ENCODE assay signal across 1 cellular context in the genomic region with DNA sequence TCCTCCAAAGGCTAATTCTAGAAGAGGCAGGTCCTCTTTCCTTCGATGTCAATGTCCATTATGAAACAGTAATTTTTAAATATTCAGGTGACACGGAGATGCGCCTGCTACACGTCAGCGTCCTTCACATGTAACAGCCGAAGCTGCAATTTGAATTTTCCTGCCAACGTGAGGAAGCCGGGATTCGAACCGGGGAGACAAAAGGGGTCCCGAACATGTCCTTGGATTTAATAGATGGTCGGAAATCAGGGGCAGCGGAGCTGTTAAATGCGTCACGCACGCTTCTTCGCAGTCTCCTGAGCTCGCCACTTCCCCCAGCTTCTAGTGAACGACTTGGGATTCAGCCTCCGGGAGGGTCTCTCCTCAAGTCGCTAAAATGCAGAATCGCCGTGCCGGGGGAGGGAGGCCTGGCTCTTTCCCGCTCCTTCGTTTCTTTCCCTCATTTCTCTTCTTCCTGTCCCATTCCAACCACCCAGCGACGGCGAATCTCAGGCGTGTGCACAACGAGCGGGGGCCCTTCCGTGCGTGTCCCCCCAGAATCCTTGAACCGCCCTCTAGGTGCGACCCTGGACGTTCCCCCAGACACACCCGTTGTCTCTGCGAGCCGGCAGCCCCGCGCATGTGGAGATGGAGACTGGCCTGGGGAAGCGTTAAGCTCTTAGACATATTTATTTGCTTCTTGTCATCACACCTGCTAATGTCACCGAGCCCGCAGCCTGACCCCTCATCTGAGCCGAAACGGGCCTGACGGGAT.
TF ChIP-seq lines count a peak whose summit lies in the region.

No MANE protein-coding gene starts in this region.

TF ChIP-seq in HepG2, 621 proteins besides CTCF, POLR2A, EP300 and RAD21 (continued from another document and continues in another):
- TF ChIP-seq, protein P1, sequence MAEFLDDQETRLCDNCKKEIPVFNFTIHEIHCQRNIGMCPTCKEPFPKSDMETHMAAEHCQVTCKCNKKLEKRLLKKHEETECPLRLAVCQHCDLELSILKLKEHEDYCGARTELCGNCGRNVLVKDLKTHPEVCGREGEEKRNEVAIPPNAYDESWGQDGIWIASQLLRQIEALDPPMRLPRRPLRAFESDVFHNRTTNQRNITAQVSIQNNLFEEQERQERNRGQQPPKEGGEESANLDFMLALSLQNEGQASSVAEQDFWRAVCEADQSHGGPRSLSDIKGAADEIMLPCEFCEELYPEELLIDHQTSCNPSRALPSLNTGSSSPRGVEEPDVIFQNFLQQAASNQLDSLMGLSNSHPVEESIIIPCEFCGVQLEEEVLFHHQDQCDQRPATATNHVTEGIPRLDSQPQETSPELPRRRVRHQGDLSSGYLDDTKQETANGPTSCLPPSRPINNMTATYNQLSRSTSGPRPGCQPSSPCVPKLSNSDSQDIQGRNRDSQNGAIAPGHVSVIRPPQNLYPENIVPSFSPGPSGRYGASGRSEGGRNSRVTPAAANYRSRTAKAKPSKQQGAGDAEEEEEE (CRISPR knock-in tag; IDR thresholded peaks at IDR 0.05; ENCODE audit: borderline replicate concordance) = no peak
- TF ChIP-seq ZNF101 (CRISPR knock-in tag; IDR thresholded peaks at IDR 0.05; ENCODE audit: borderline replicate concordance, low read depth) = no peak
- no peak for TF ChIP-seq MYNN (CRISPR knock-in tag; IDR thresholded peaks at IDR 0.05; ENCODE audit: low read depth)
- TF ChIP-seq, protein P2, sequence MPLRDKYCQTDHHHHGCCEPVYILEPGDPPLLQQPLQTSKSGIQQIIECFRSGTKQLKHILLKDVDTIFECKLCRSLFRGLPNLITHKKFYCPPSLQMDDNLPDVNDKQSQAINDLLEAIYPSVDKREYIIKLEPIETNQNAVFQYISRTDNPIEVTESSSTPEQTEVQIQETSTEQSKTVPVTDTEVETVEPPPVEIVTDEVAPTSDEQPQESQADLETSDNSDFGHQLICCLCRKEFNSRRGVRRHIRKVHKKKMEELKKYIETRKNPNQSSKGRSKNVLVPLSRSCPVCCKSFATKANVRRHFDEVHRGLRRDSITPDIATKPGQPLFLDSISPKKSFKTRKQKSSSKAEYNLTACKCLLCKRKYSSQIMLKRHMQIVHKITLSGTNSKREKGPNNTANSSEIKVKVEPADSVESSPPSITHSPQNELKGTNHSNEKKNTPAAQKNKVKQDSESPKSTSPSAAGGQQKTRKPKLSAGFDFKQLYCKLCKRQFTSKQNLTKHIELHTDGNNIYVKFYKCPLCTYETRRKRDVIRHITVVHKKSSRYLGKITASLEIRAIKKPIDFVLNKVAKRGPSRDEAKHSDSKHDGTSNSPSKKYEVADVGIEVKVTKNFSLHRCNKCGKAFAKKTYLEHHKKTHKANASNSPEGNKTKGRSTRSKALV (CRISPR knock-in tag; IDR thresholded peaks at IDR 0.05) = peak; percentile 14; the same call in 1 of the 2 replicates
- 0 out of 2 replicates have a peak, but pooled peaks have one; percentile 19 for TF ChIP-seq MTA1 (CRISPR knock-in tag; IDR thresholded peaks at IDR 0.05; ENCODE audit: borderline replicate concordance)
- no peak for TF ChIP-seq NAIF1 (CRISPR knock-in tag; IDR thresholded peaks at IDR 0.05; ENCODE audit: borderline replicate concordance)
- no peak for TF ChIP-seq CHD2 (IDR thresholded peaks at IDR 0.05; ENCODE audit: low read depth, low read length)
- TF ChIP-seq ZNF333 (CRISPR knock-in tag; IDR thresholded peaks at IDR 0.05; ENCODE audit: borderline replicate concordance) = peak; percentile 11; the same call in 1 of the 2 replicates
- no peak for TF ChIP-seq SALL1 (CRISPR knock-in tag; IDR thresholded peaks at IDR 0.05)
- TF ChIP-seq CBFB (CRISPR knock-in tag; IDR thresholded peaks at IDR 0.05) = no peak
- TF ChIP-seq, protein P3, sequence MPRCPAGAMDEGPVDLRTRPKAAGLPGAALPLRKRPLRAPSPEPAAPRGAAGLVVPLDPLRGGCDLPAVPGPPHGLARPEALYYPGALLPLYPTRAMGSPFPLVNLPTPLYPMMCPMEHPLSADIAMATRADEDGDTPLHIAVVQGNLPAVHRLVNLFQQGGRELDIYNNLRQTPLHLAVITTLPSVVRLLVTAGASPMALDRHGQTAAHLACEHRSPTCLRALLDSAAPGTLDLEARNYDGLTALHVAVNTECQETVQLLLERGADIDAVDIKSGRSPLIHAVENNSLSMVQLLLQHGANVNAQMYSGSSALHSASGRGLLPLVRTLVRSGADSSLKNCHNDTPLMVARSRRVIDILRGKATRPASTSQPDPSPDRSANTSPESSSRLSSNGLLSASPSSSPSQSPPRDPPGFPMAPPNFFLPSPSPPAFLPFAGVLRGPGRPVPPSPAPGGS (CRISPR knock-in tag; IDR thresholded peaks at IDR 0.05) = 0 out of 2 replicates have a peak, but pooled peaks have one; percentile 43
- TF ChIP-seq TAF1 (CRISPR knock-in tag; IDR thresholded peaks at IDR 0.05) = 0 out of 2 replicates have a peak, but pooled peaks have one; percentile 2
- TF ChIP-seq PPARG (CRISPR knock-in tag; conservative IDR thresholded peaks at IDR 0.05) = no peak
- TF ChIP-seq ZNF598 (CRISPR knock-in tag; IDR thresholded peaks at IDR 0.05; ENCODE audit: borderline replicate concordance) = peak; percentile 44; the same call in 1 of the 2 replicates
- TF ChIP-seq, protein P4, sequence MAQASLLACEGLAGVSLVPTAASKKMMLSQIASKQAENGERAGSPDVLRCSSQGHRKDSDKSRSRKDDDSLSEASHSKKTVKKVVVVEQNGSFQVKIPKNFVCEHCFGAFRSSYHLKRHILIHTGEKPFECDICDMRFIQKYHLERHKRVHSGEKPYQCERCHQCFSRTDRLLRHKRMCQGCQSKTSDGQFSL (CRISPR knock-in tag; IDR thresholded peaks at IDR 0.05) = no peak
- TF ChIP-seq ZNF430 (CRISPR knock-in tag; IDR thresholded peaks at IDR 0.05) = no peak
- TF ChIP-seq, protein P5, sequence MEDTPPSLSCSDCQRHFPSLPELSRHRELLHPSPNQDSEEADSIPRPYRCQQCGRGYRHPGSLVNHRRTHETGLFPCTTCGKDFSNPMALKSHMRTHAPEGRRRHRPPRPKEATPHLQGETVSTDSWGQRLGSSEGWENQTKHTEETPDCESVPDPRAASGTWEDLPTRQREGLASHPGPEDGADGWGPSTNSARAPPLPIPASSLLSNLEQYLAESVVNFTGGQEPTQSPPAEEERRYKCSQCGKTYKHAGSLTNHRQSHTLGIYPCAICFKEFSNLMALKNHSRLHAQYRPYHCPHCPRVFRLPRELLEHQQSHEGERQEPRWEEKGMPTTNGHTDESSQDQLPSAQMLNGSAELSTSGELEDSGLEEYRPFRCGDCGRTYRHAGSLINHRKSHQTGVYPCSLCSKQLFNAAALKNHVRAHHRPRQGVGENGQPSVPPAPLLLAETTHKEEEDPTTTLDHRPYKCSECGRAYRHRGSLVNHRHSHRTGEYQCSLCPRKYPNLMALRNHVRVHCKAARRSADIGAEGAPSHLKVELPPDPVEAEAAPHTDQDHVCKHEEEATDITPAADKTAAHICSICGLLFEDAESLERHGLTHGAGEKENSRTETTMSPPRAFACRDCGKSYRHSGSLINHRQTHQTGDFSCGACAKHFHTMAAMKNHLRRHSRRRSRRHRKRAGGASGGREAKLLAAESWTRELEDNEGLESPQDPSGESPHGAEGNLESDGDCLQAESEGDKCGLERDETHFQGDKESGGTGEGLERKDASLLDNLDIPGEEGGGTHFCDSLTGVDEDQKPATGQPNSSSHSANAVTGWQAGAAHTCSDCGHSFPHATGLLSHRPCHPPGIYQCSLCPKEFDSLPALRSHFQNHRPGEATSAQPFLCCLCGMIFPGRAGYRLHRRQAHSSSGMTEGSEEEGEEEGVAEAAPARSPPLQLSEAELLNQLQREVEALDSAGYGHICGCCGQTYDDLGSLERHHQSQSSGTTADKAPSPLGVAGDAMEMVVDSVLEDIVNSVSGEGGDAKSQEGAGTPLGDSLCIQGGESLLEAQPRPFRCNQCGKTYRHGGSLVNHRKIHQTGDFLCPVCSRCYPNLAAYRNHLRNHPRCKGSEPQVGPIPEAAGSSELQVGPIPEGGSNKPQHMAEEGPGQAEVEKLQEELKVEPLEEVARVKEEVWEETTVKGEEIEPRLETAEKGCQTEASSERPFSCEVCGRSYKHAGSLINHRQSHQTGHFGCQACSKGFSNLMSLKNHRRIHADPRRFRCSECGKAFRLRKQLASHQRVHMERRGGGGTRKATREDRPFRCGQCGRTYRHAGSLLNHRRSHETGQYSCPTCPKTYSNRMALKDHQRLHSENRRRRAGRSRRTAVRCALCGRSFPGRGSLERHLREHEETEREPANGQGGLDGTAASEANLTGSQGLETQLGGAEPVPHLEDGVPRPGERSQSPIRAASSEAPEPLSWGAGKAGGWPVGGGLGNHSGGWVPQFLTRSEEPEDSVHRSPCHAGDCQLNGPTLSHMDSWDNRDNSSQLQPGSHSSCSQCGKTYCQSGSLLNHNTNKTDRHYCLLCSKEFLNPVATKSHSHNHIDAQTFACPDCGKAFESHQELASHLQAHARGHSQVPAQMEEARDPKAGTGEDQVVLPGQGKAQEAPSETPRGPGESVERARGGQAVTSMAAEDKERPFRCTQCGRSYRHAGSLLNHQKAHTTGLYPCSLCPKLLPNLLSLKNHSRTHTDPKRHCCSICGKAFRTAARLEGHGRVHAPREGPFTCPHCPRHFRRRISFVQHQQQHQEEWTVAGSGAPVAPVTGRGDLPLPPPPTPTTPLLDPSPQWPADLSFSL (CRISPR knock-in tag; IDR thresholded peaks at IDR 0.05) = no peak
- TF ChIP-seq ZFY (CRISPR knock-in tag; IDR thresholded peaks at IDR 0.05) = no peak
- TF ChIP-seq SNRNP70 (IDR thresholded peaks at IDR 0.05; ENCODE audit: low read depth, low read length) = no peak
- TF ChIP-seq, protein P6, sequence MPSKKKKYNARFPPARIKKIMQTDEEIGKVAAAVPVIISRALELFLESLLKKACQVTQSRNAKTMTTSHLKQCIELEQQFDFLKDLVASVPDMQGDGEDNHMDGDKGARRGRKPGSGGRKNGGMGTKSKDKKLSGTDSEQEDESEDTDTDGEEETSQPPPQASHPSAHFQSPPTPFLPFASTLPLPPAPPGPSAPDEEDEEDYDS (CRISPR knock-in tag; IDR thresholded peaks at IDR 0.05) = no peak
- TF ChIP-seq HMG20A (CRISPR knock-in tag; IDR thresholded peaks at IDR 0.05; ENCODE audit: borderline replicate concordance) = no peak
- 0 out of 2 replicates have a peak, but pooled peaks have one; percentile 9 for TF ChIP-seq SOX13 (IDR thresholded peaks at IDR 0.05)
- no peak for TF ChIP-seq SOX13 (CRISPR knock-in tag; conservative IDR thresholded peaks at IDR 0.05 in 1 of 2, IDR thresholded peaks at IDR 0.05 in 1 of 2)
- TF ChIP-seq BORCS8-MEF2B (CRISPR knock-in tag; IDR thresholded peaks at IDR 0.05) = no peak
- TF ChIP-seq POLR2G (IDR thresholded peaks at IDR 0.05; ENCODE audit: low read depth, low read length) = no peak
- no peak for TF ChIP-seq MYC (CRISPR knock-in tag; IDR thresholded peaks at IDR 0.05; ENCODE audit: borderline replicate concordance)
- TF ChIP-seq ZNF30 (CRISPR knock-in tag; IDR thresholded peaks at IDR 0.05) = no peak
- TF ChIP-seq PCBP1 (IDR thresholded peaks at IDR 0.05; ENCODE audit: borderline replicate concordance, low read depth, low read length) = 0 out of 2 replicates have a peak, but pooled peaks have one; percentile 18
- TF ChIP-seq RNF2 (conservative IDR thresholded peaks at IDR 0.05; ENCODE audit: low read depth) = peak; percentile 88
- peak; percentile 93 for TF ChIP-seq EZH2 (conservative IDR thresholded peaks at IDR 0.05; ENCODE audit: low read depth, low read length)
- TF ChIP-seq LCORL (IDR thresholded peaks at IDR 0.05) = no peak
- TF ChIP-seq LCORL (CRISPR knock-in tag; IDR thresholded peaks at IDR 0.05) = no peak
- no peak for TF ChIP-seq YEATS4 (CRISPR knock-in tag; IDR thresholded peaks at IDR 0.05; ENCODE audit: borderline replicate concordance)
- TF ChIP-seq, protein P7, sequence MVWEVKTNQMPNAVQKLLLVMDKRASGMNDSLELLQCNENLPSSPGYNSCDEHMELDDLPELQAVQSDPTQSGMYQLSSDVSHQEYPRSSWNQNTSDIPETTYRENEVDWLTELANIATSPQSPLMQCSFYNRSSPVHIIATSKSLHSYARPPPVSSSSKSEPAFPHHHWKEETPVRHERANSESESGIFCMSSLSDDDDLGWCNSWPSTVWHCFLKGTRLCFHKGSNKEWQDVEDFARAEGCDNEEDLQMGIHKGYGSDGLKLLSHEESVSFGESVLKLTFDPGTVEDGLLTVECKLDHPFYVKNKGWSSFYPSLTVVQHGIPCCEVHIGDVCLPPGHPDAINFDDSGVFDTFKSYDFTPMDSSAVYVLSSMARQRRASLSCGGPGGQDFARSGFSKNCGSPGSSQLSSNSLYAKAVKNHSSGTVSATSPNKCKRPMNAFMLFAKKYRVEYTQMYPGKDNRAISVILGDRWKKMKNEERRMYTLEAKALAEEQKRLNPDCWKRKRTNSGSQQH (CRISPR knock-in tag; IDR thresholded peaks at IDR 0.05; ENCODE audit: low read depth) = no peak
- no peak for TF ChIP-seq RARA (CRISPR knock-in tag; IDR thresholded peaks at IDR 0.05)
- TF ChIP-seq, protein P8, sequence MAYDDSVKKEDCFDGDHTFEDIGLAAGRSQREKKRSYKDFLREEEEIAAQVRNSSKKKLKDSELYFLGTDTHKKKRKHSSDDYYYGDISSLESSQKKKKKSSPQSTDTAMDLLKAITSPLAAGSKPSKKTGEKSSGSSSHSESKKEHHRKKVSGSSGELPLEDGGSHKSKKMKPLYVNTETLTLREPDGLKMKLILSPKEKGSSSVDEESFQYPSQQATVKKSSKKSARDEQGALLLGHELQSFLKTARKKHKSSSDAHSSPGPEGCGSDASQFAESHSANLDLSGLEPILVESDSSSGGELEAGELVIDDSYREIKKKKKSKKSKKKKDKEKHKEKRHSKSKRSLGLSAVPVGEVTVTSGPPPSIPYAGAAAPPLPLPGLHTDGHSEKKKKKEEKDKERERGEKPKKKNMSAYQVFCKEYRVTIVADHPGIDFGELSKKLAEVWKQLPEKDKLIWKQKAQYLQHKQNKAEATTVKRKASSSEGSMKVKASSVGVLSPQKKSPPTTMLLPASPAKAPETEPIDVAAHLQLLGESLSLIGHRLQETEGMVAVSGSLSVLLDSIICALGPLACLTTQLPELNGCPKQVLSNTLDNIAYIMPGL (CRISPR knock-in tag; IDR thresholded peaks at IDR 0.05; ENCODE audit: borderline replicate concordance in 1 of 2, low read depth in 1 of 2) = no peak
- no peak for TF ChIP-seq ZBTB20 (CRISPR knock-in tag; IDR thresholded peaks at IDR 0.05; ENCODE audit: borderline replicate concordance, low read depth)
- TF ChIP-seq KDM2A (CRISPR knock-in tag; IDR thresholded peaks at IDR 0.05; ENCODE audit: borderline replicate concordance, low read depth) = 0 out of 2 replicates have a peak, but pooled peaks have one; percentile 0
- no peak for TF ChIP-seq KLF15 (CRISPR knock-in tag; IDR thresholded peaks at IDR 0.05; ENCODE audit: borderline replicate concordance)
